2 cellular contexts compared by ENCODE assay signal in genomic region chr17:61413654-61414133, GRCh38.
TF ChIP-seq lines count a peak whose summit lies in the region.

No MANE protein-coding gene starts in this region.

TF ChIP-seq in GM23338, 12 proteins besides CTCF, POLR2A, EP300 and RAD21 (continued from another document):
- no peak for TF ChIP-seq ZNF462 (CRISPR knock-in tag; IDR thresholded peaks at IDR 0.05)
- no peak for TF ChIP-seq ZNF331 (CRISPR knock-in tag; IDR thresholded peaks at IDR 0.05; ENCODE audit: low read depth)
- no peak for TF ChIP-seq ETS1 (IDR thresholded peaks at IDR 0.05)
- TF ChIP-seq STAT1 (IDR thresholded peaks at IDR 0.05; ENCODE audit: unreplicated experiment) = no peak
- TF ChIP-seq EZH2 (IDR thresholded peaks at IDR 0.05; ENCODE audit: low read depth, unreplicated experiment) = no peak
TF ChIP-seq in GM23338: peak in this region for 0.

TF ChIP-seq in WTC11, 78 proteins besides CTCF, POLR2A, EP300 and RAD21 (continued from another document):
- TF ChIP-seq, protein P1, sequence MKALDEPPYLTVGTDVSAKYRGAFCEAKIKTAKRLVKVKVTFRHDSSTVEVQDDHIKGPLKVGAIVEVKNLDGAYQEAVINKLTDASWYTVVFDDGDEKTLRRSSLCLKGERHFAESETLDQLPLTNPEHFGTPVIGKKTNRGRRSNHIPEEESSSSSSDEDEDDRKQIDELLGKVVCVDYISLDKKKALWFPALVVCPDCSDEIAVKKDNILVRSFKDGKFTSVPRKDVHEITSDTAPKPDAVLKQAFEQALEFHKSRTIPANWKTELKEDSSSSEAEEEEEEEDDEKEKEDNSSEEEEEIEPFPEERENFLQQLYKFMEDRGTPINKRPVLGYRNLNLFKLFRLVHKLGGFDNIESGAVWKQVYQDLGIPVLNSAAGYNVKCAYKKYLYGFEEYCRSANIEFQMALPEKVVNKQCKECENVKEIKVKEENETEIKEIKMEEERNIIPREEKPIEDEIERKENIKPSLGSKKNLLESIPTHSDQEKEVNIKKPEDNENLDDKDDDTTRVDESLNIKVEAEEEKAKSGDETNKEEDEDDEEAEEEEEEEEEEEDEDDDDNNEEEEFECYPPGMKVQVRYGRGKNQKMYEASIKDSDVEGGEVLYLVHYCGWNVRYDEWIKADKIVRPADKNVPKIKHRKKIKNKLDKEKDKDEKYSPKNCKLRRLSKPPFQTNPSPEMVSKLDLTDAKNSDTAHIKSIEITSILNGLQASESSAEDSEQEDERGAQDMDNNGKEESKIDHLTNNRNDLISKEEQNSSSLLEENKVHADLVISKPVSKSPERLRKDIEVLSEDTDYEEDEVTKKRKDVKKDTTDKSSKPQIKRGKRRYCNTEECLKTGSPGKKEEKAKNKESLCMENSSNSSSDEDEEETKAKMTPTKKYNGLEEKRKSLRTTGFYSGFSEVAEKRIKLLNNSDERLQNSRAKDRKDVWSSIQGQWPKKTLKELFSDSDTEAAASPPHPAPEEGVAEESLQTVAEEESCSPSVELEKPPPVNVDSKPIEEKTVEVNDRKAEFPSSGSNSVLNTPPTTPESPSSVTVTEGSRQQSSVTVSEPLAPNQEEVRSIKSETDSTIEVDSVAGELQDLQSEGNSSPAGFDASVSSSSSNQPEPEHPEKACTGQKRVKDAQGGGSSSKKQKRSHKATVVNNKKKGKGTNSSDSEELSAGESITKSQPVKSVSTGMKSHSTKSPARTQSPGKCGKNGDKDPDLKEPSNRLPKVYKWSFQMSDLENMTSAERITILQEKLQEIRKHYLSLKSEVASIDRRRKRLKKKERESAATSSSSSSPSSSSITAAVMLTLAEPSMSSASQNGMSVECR (CRISPR knock-in tag; IDR thresholded peaks at IDR 0.05; ENCODE audit: borderline replicate concordance) = no peak
- TF ChIP-seq, protein P2, sequence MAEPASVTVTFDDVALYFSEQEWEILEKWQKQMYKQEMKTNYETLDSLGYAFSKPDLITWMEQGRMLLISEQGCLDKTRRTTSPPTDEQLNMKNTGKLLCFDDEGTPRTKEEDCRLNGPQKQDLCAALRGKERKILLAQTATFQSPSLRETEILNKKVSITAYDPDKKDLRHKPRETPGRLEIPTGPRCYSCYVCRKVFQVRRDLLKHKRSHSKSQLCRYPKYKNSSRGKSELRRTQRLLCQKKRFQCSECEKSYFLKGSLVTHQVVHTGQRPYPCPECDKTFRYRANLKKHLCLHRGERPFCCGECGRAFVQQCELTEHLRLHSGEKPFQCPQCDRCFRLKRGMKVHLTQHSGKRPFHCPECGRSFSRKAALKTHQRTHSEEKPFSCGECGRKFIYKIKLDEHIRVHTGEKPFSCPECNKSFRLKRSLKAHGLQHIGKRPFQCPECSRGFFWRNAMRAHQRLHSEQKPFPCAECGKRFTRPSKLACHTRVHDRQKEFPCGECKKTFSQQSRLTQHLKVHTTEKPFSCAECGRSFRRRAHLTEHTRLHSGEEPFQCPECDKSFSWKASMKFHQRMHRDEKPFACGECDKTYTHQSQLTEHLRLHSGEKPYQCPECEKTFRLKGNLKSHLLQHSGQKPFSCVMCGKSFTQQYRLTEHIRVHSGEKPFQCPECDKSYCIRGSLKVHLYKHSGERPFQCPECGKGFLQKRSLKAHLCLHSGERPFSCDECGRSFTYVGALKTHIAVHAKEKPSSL (CRISPR knock-in tag; conservative IDR thresholded peaks at IDR 0.05) = no peak
- no peak for TF ChIP-seq ZBTB43 (CRISPR knock-in tag; IDR thresholded peaks at IDR 0.05)
